In the genomic region with DNA sequence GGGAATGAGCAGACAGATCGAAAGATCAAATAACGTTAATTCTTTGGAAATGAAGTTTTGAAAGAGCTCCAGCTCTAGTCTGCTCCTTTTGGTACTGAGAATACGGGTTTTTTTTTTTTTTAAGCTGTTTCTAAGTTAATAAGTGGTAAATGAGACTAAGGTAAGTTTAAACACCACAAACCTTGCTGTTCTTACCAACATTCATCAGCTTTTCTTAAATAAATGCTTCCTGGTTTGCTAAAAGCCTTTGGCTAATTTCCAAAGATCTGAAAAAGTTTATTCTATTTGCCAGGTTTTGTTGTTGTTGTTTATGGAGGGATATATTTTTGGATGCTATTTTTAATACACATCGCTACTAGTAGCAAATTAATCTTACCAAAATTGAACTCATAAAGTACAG, we compare ENCODE assay signal across 8 cellular contexts.
"Had no signal": no experiment of that assay in that cellular context is flagged by ENCODE, and none has a peak within 500 bp of the region (broad histone marks: within the 10 kb centered on the region; RNA-seq: fewer than 3 reads in every experiment).

No MANE protein-coding gene starts in this region.

- DNase-seq: KG1 had no signal

- ATAC-seq: GM23338, HCT116, HepG2 had no signal

- H3K4me3 ChIP-seq: GM23338, HAP-1 had no signal

- H2AFZ ChIP-seq: GM23338 had no signal

- H3K9me3 ChIP-seq: HAP-1 had no signal

- H3K4me2 ChIP-seq: GM23338 had no signal

- H3K4me1 ChIP-seq: HAP-1 had no signal

- H3K27ac ChIP-seq: HL-60 had no signal

- H3K36me3 ChIP-seq: HAP-1 had no signal

- FAIRE-seq: H1, H54, HepG2 had no signal
